16 cellular contexts compared by ENCODE assay signal in the genomic region with DNA sequence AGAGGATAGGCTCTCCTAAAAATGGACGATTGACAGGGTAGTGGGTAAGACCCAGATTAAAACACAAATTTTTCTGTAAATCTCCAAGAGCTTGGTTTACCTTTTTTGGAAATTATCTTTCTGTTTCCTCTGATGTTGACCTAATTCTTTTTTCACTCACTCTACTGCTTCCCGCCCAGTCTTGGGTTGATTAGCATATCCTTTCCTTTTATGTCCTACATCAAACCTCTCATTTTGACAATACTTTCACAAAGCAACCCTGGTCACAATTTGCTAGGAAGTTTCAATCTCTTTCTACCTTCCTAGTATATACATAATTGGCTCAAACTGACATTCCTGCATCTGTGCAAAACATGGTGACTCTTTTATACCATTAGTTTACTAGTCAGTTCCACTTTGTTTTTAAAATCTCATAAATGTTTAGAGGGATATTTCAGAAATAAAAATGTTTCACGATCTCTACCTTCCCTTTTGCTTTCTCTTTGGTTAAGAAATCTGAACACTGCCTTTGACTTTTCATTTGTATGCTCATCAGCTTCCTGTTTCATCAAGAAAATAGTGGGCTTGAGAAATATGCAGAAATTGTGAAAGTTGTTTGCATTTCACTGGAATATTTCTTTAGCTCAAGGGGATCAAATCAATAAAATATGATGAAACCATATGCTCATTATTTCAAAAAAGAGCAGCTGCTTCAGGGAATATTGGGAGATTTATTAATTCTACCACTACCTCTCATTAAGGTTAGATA.
DNase-seq lines count a peak whose midpoint lies in the region; ATAC-seq, FAIRE-seq and TF ChIP-seq lines count a peak whose summit lies in the region.
"Had no signal": no experiment of that assay in that cellular context is flagged by ENCODE, and none has a peak within 500 bp of the region (broad histone marks: within the 10 kb centered on the region; RNA-seq: fewer than 3 reads in every experiment).

No MANE protein-coding gene starts in this region.

- H3K4me1 ChIP-seq in thyroid gland: no peaks in the 10 kb centered on the region
- H3K4me1 ChIP-seq: right atrium auricular region had no signal

- no peak for TF ChIP-seq POLR2A in thyroid gland (IDR thresholded peaks at IDR 0.05)

- H3K36me3 ChIP-seq in SK-N-MC (ENCODE audit: insufficient read depth, low read length): no peaks in the 10 kb centered on the region
- H3K36me3 ChIP-seq in thyroid gland: no peaks in the 10 kb centered on the region
- H3K36me3 ChIP-seq: right atrium auricular region had no signal

- no peaks in the 10 kb centered on the region for H3K27me3 ChIP-seq in thyroid gland
- H3K27me3 ChIP-seq: right atrium auricular region had no signal

- peak overlapping the region; percentile 99 for H3K27ac ChIP-seq in SK-N-MC
- no peak overlapping the region for H3K27ac ChIP-seq in thyroid gland
- H3K27ac ChIP-seq: right atrium auricular region had no signal

- POLR2A ChIA-PET in AG04449 (lab: Yijun Ruan, JAX): no interaction called here

- TF ChIP-seq CTCF in AG04449 (IDR thresholded peaks at IDR 0.05; ENCODE audit: insufficient read depth, low read length, missing control alignments): no peak
- no peak for TF ChIP-seq CTCF in D721Med (IDR thresholded peaks at IDR 0.05; ENCODE audit: insufficient read depth, missing control alignments)
- no peak for TF ChIP-seq CTCF in thyroid gland (IDR thresholded peaks at IDR 0.05)

- ATAC-seq in GM21717 (IDR thresholded peaks at IDR 0.05; ENCODE audit: unreplicated experiment) (no peak), left ventricle myocardium superior (no peak)
- ATAC-seq: SK-N-SH treated with all-trans-retinoic acid at 6 μM for 48 hours had no signal

- peak overlapping the region; percentile 35 for H3K4me3 ChIP-seq in AG04449 (ENCODE audit: low read depth, low read length)
- H3K4me3 ChIP-seq in SK-N-MC: peak overlapping the region; percentile 81
- H3K4me3 ChIP-seq in thyroid gland (replicated peaks in 1 of 3): no peak overlapping the region
- H3K4me3 ChIP-seq: right atrium auricular region had no signal

- no peaks in the 10 kb centered on the region for H3K9me3 ChIP-seq in SK-N-MC (ENCODE audit: low read depth, low read length)
- H3K9me3 ChIP-seq in thyroid gland: no peaks in the 10 kb centered on the region
- H3K9me3 ChIP-seq: right atrium auricular region had no signal

- 82 to 85% methylated on average over 3 of the region's 3 CpGs for WGBS in thyroid gland, 2 donors

- CTCF ChIA-PET in AG04449 (lab: Yijun Ruan, JAX): interaction anchor here (0.6 to 1.5 kb wide), 3 partner anchors 11 to 470 kb away, joined by 3 to 6 read pairs (median 3); no protein-coding TSS in a partner anchor

- intact Hi-C loops in left ventricle myocardium superior (cut with micrococcal nuclease) (no loop called here), thyroid gland (cut with DNase I) (no loop called here)

- peak overlapping the region; percentile 78 for H3K9ac ChIP-seq in SK-N-MC (ENCODE audit: insufficient read length)

- peak; percentile 11 for FAIRE-seq in D721Med (lab: Jason Lieb, UNC)

- DNase-seq in AG04449 (ENCODE audit: low read depth, low spot score): no peak
- no peak for DNase-seq in D721Med (ENCODE audit: insufficient read length, low spot score)
- DNase-seq in SK-N-MC (ENCODE audit: low read depth, low spot score): peak; percentile 74
- peak; percentile 30 for DNase-seq in fibroblast of the conjunctiva (ENCODE audit: low read depth)
- DNase-seq in NCI-H2029 (lab: John Stamatoyannopoulos, UW): no peak
- DNase-seq in left ventricle myocardium superior: no peak
- no peak for DNase-seq in thyroid gland
- DNase-seq: activated effector memory CD4-positive, alpha-beta T cell treated with Interleukin-2 at 50 U/mL for 16 hours; aorta; DMS153; glutamatergic neuron; H9; NCI-H1930 had no signal

Comparison
In these comparisons a context has a peak if more than half of its experiments do, and no peak if none do; other contexts are left out.
1. DNase-seq: peak in SK-N-MC (single experiment) and fibroblast of the conjunctiva (single experiment); none in AG04449 (single experiment), D721Med (single experiment), NCI-H2029 (single experiment), left ventricle myocardium superior (single experiment) and thyroid gland (0 of 2).
2. H3K4me3 ChIP-seq: peak in AG04449 (single experiment) and SK-N-MC (single experiment); none in thyroid gland (0 of 3).